Comparison of ENCODE assay signal across 1 cellular context in the genomic region with DNA sequence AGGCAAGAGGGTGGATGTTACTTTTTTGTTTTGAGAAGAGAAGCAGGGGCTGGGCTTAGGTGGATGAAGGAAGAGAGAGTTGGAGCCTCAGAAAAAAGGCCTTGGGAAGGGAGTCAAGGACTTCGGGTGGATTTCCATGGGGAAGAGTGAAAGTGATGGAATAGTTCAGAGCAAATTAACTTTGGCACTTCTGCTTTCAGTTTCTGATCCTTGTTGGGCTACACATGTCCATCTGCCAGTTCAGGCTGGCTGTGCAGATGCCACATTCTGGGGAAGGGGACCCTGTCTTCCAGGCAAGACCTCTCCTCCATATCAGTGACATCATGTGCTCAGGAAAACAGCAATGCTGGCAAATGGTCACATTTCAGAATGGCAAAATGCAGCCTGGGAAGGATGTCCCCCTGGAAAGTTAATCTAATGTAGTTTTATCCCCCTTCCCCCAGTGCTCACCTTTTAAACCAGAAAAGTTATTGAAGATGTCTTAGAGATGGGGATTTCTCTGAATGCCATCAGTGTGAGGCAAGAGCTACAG.
TF ChIP-seq lines count a peak whose summit lies in the region.

No MANE protein-coding gene starts in this region.

TF ChIP-seq in GM23338, 12 proteins besides CTCF, POLR2A, EP300 and RAD21 (continued from another document):
- TF ChIP-seq ZNF114 (CRISPR knock-in tag; IDR thresholded peaks at IDR 0.05) (no peak), JUNB (IDR thresholded peaks at IDR 0.05; ENCODE audit: unreplicated experiment) (no peak), STAT1 (IDR thresholded peaks at IDR 0.05; ENCODE audit: unreplicated experiment) (no peak)
- TF ChIP-seq, protein P1, sequence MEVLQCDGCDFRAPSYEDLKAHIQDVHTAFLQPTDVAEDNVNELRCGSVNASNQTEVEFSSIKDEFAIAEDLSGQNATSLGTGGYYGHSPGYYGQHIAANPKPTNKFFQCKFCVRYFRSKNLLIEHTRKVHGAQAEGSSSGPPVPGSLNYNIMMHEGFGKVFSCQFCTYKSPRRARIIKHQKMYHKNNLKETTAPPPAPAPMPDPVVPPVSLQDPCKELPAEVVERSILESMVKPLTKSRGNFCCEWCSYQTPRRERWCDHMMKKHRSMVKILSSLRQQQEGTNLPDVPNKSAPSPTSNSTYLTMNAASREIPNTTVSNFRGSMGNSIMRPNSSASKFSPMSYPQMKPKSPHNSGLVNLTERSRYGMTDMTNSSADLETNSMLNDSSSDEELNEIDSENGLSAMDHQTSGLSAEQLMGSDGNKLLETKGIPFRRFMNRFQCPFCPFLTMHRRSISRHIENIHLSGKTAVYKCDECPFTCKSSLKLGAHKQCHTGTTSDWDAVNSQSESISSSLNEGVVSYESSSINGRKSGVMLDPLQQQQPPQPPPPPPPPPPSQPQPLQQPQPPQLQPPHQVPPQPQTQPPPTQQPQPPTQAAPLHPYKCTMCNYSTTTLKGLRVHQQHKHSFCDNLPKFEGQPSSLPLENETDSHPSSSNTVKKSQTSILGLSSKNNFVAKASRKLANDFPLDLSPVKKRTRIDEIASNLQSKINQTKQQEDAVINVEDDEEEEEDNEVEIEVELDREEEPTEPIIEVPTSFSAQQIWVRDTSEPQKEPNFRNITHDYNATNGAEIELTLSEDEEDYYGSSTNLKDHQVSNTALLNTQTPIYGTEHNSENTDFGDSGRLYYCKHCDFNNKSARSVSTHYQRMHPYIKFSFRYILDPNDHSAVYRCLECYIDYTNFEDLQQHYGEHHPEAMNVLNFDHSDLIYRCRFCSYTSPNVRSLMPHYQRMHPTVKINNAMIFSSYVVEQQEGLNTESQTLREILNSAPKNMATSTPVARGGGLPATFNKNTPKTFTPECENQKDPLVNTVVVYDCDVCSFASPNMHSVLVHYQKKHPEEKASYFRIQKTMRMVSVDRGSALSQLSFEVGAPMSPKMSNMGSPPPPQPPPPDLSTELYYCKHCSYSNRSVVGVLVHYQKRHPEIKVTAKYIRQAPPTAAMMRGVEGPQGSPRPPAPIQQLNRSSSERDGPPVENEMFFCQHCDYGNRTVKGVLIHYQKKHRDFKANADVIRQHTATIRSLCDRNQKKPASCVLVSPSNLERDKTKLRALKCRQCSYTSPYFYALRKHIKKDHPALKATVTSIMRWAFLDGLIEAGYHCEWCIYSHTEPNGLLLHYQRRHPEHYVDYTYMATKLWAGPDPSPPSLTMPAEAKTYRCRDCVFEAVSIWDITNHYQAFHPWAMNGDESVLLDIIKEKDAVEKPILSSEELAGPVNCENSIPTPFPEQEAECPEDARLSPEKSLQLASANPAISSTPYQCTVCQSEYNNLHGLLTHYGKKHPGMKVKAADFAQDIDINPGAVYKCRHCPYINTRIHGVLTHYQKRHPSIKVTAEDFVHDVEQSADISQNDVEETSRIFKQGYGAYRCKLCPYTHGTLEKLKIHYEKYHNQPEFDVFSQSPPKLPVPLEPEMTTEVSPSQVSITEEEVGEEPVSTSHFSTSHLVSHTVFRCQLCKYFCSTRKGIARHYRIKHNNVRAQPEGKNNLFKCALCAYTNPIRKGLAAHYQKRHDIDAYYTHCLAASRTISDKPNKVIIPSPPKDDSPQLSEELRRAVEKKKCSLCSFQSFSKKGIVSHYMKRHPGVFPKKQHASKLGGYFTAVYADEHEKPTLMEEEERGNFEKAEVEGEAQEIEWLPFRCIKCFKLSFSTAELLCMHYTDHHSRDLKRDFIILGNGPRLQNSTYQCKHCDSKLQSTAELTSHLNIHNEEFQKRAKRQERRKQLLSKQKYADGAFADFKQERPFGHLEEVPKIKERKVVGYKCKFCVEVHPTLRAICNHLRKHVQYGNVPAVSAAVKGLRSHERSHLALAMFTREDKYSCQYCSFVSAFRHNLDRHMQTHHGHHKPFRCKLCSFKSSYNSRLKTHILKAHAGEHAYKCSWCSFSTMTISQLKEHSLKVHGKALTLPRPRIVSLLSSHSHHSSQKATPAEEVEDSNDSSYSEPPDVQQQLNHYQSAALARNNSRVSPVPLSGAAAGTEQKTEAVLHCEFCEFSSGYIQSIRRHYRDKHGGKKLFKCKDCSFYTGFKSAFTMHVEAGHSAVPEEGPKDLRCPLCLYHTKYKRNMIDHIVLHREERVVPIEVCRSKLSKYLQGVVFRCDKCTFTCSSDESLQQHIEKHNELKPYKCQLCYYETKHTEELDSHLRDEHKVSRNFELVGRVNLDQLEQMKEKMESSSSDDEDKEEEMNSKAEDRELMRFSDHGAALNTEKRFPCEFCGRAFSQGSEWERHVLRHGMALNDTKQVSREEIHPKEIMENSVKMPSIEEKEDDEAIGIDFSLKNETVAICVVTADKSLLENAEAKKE (CRISPR knock-in tag; IDR thresholded peaks at IDR 0.05): no peak
